ENCODE assay signal across 1 cellular context in the genomic region with DNA sequence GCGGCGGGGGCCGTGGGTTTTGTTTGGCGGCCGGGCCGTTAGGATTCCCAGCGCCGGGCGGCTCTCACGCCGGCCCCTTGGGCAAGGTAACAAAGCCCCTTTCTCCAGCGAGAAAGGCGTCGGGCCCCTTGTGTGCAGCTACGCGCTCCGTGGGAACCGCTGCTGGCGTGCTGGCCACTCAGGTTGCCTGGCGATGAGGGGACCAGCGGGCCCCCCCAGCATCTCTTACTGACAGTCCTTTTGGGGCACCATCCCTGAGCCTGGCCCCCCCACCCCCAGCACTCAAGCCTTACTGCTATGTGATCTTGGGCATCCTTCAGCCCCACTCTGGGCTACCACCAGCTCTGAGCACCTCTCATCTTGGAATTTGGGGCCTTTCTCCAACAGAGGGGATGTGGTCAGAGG.
TF ChIP-seq lines count a peak whose summit lies in the region.

No MANE protein-coding gene starts in this region.

TF ChIP-seq in endothelial cell of umbilical vein, 7 proteins besides CTCF, POLR2A, EP300 and RAD21:
- TF ChIP-seq JUN (IDR thresholded peaks at IDR 0.05; ENCODE audit: borderline replicate concordance, insufficient read depth, insufficient read length, low read depth) (no peak), FOS (IDR thresholded peaks at IDR 0.05; ENCODE audit: borderline replicate concordance, insufficient read depth, low read length) (no peak), EZH2 (IDR thresholded peaks at IDR 0.05; ENCODE audit: borderline replicate concordance, low read depth, low read length, severe bottlenecking) (no peak), GATA2 (IDR thresholded peaks at IDR 0.05; ENCODE audit: insufficient read depth, insufficient read length, low read depth, low read length) (no peak), POLR2AphosphoS5 (IDR thresholded peaks at IDR 0.05; ENCODE audit: insufficient read depth, low read depth, low read length) (no peak), MYC (IDR thresholded peaks at IDR 0.05; ENCODE audit: low read depth, low read length) (no peak)
- TF ChIP-seq, protein P1, sequence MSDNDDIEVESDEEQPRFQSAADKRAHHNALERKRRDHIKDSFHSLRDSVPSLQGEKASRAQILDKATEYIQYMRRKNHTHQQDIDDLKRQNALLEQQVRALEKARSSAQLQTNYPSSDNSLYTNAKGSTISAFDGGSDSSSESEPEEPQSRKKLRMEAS (IDR thresholded peaks at IDR 0.05; ENCODE audit: insufficient read depth, insufficient read length), result no peak
